ENCODE assay signal across 14 cellular contexts in genomic region chr19:40630571-40631160, GRCh38.
"Had no signal": no experiment of that assay in that cellular context is flagged by ENCODE, and none has a peak within 500 bp of the region (broad histone marks: within the 10 kb centered on the region; RNA-seq: fewer than 3 reads in every experiment).

No MANE protein-coding gene starts in this region.

- ATAC-seq: activated CD8-positive, alpha-beta T cell treated with anti-CD3 and anti-CD28 coated beads for 36 hours; activated T-cell treated with anti-CD3 and anti-CD28 coated beads, Interleukin-2, amount 50 U/mL, for 4 hours; naive thymus-derived CD8-positive, alpha-beta T cell had no signal

- H3K27me3 ChIP-seq: heart left ventricle, pancreas, tibial nerve had no signal

- DNase-seq: activated CD4-positive, alpha-beta T cell treated with anti-CD3 and anti-CD28 coated beads for 4 hours; activated CD8-positive, alpha-beta T cell treated with anti-CD3 and anti-CD28 coated beads for 36 hours; activated effector memory CD4-positive, alpha-beta T cell treated with anti-CD3 and anti-CD28 coated beads, Interleukin-2, amount 50 U/mL, for 16 hours; activated T-cell treated with anti-CD3 and anti-CD28 coated beads, Interleukin-2, amount 50 U/mL, for 4 hours; cerebellar nuclear complex; effector memory CD4-positive, alpha-beta T cell; heart left ventricle; pancreas; stimulated activated CD4-positive, alpha-beta T cell treated with anti-CD3 and anti-CD28 coated beads, Interleukin-15, amount 100 ng/mL, for 24 hours; stimulated activated CD4-positive, alpha-beta T cell treated with anti-CD3 and anti-CD28 coated beads, Interleukin-4, amount 100 ng/mL, for 1 hour; T-helper 2 cell had no signal

- H3K36me3 ChIP-seq: pancreas had no signal

- H3K4me1 ChIP-seq: pancreas had no signal

- H3K4me3 ChIP-seq: heart left ventricle, pancreas, tibial nerve had no signal

- H3K9me3 ChIP-seq: heart left ventricle, pancreas, tibial nerve had no signal

- H3K27ac ChIP-seq: epithelial cell of prostate, pancreas had no signal
